9 cellular contexts compared by ENCODE assay signal in the genomic region with DNA sequence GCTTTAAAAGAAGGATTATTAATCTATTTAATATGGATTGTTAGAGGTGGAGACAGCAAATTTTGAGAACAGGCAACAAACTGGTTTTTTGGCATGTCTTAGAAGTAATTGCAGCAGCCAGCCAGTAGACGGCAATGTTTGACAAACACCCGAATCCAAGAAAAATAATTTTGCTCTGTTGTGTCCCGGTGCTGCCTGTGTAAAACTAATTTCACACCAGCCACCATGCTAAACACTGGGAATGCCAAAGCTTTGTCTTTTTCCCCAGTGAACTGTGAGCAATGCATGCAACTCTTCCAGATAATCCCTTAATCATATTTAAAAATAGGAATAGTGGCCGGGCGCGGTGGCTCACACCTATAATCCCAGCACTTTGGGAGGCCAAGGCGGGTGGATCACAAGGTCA. TPM values are rescaled to one million over a fixed set of nuclear protein-coding genes. Genes with fewer than 3 reads are reported as not detected.
A peak's percentile ranks its signal among the peaks of the same experiment; 100 is the strongest.
DNase-seq lines count a peak whose midpoint lies in the region; ATAC-seq and TF ChIP-seq lines count a peak whose summit lies in the region.
"Had no signal": no experiment of that assay in that cellular context is flagged by ENCODE, and none has a peak within 500 bp of the region (broad histone marks: within the 10 kb centered on the region; RNA-seq: fewer than 3 reads in every experiment).

No MANE protein-coding gene starts in this region.

- H3K36me3 Mint-ChIP-seq in natural killer cell (no peaks in the 10 kb centered on the region), WTC11 (no peaks in the 10 kb centered on the region)
- H3K36me3 Mint-ChIP-seq in natural killer cell treated with Interleukin-12 subunit alpha and Interleukin-12 subunit beta and Interleukin-15 and Interleukin-18, amount 100 ng/mL, for 72 hours, result no peaks in the 10 kb centered on the region
- H3K36me3 Mint-ChIP-seq: memory B cell had no signal

- CTCF ChIA-PET in WTC11 (lab: Charles Lee), result interaction anchor here (0.7 to 3.8 kb wide), 10 partner anchors 11 to 170 kb away, joined by 3 to 32 read pairs (median 4); no protein-coding TSS in a partner anchor

- DNase-seq in natural killer cell (no peak), LNCaP clone FGC (ENCODE audit: low read depth) (no peak), WTC11 (ENCODE audit: low spot score) (peak; percentile 53), hippocampal formation (lab: John Stamatoyannopoulos, UW) (peak; percentile 16 to 33)
- DNase-seq in natural killer cell treated with Interleukin-12 subunit alpha and Interleukin-12 subunit beta and Interleukin-15 and Interleukin-18, amount 100 ng/mL, for 72 hours (ENCODE audit: low spot score), result no peak
- DNase-seq in stimulated activated naive CD8-positive, alpha-beta T cell treated with anti-CD3 and anti-CD28 coated beads, Interleukin-15, amount 100 ng/mL, for 72 hours, result peak; percentile 9 to 11
- DNase-seq in activated CD4-positive, CD25-positive, alpha-beta regulatory T cell treated with anti-CD3 and anti-CD28 coated beads, Interleukin-2, amount 50 U/mL, for 72 hours, result no peak

- H3K27me3 Mint-ChIP-seq in natural killer cell (ENCODE audit: low read depth in 2 of 2), result no peaks in the 10 kb centered on the region
- peaks cover 0 to 2% of the 10 kb centered on the region in 2 donors for H3K27me3 Mint-ChIP-seq in natural killer cell treated with Interleukin-12 subunit alpha and Interleukin-12 subunit beta and Interleukin-15 and Interleukin-18, amount 100 ng/mL, for 72 hours
- H3K27me3 Mint-ChIP-seq in WTC11 (ENCODE audit: low read depth), result no peaks in the 10 kb centered on the region
- peaks cover 14% of the 10 kb centered on the region for H3K27me3 Mint-ChIP-seq in stimulated activated naive CD8-positive, alpha-beta T cell treated with anti-CD3 and anti-CD28 coated beads, Interleukin-15, amount 100 ng/mL, for 72 hours

- ATAC-seq in natural killer cell, result no peak
- no peak for ATAC-seq in natural killer cell treated with Interleukin-12 subunit alpha and Interleukin-12 subunit beta and Interleukin-15 and Interleukin-18, amount 100 ng/mL, for 72 hours
- ATAC-seq in GM21515 (IDR thresholded peaks at IDR 0.05; ENCODE audit: unreplicated experiment), result peak; percentile 78
- ATAC-seq in WTC11, result peak; percentile 74
- no peak for ATAC-seq in stimulated activated naive CD8-positive, alpha-beta T cell treated with anti-CD3 and anti-CD28 coated beads, Interleukin-15, amount 100 ng/mL, for 72 hours

- H3K4me3 Mint-ChIP-seq in natural killer cell, result no peak overlapping the region
- no peak overlapping the region for H3K4me3 Mint-ChIP-seq in natural killer cell treated with Interleukin-12 subunit alpha and Interleukin-12 subunit beta and Interleukin-15 and Interleukin-18, amount 100 ng/mL, for 72 hours
- no peak overlapping the region for H3K4me3 Mint-ChIP-seq in WTC11
- no peak overlapping the region for H3K4me3 Mint-ChIP-seq in stimulated activated naive CD8-positive, alpha-beta T cell treated with anti-CD3 and anti-CD28 coated beads, Interleukin-15, amount 100 ng/mL, for 72 hours
- H3K4me3 Mint-ChIP-seq: memory B cell had no signal

- POLR2A ChIA-PET in WTC11 (lab: Charles Lee), result no interaction called here

- H3K9me3 Mint-ChIP-seq in natural killer cell (no peaks in the 10 kb centered on the region), WTC11 (no peaks in the 10 kb centered on the region)
- H3K9me3 Mint-ChIP-seq in natural killer cell treated with Interleukin-12 subunit alpha and Interleukin-12 subunit beta and Interleukin-15 and Interleukin-18, amount 100 ng/mL, for 72 hours, result no peaks in the 10 kb centered on the region
- H3K9me3 Mint-ChIP-seq in stimulated activated naive CD8-positive, alpha-beta T cell treated with anti-CD3 and anti-CD28 coated beads, Interleukin-15, amount 100 ng/mL, for 72 hours, result no peaks in the 10 kb centered on the region
- H3K9me3 Mint-ChIP-seq: memory B cell had no signal

- intact Hi-C loops in natural killer cell (cut with micrococcal nuclease), result no loop called here

- H3K4me1 Mint-ChIP-seq in natural killer cell (no peaks in the 10 kb centered on the region), WTC11 (peaks cover 7% of the 10 kb centered on the region)
- no peaks in the 10 kb centered on the region for H3K4me1 Mint-ChIP-seq in natural killer cell treated with Interleukin-12 subunit alpha and Interleukin-12 subunit beta and Interleukin-15 and Interleukin-18, amount 100 ng/mL, for 72 hours (ENCODE audit: low read depth in 2 of 2)
- H3K4me1 Mint-ChIP-seq in stimulated activated naive CD8-positive, alpha-beta T cell treated with anti-CD3 and anti-CD28 coated beads, Interleukin-15, amount 100 ng/mL, for 72 hours, result no peaks in the 10 kb centered on the region
- H3K4me1 Mint-ChIP-seq: memory B cell had no signal

- H3K27ac Mint-ChIP-seq in natural killer cell (no peak overlapping the region), WTC11 (no peak overlapping the region)
- H3K27ac Mint-ChIP-seq in natural killer cell treated with Interleukin-12 subunit alpha and Interleukin-12 subunit beta and Interleukin-15 and Interleukin-18, amount 100 ng/mL, for 72 hours, result no peak overlapping the region
- no peak overlapping the region for H3K27ac Mint-ChIP-seq in stimulated activated naive CD8-positive, alpha-beta T cell treated with anti-CD3 and anti-CD28 coated beads, Interleukin-15, amount 100 ng/mL, for 72 hours
- H3K27ac Mint-ChIP-seq: memory B cell had no signal

- TF ChIP-seq CTCF in natural killer cell (IDR thresholded peaks at IDR 0.05) (peak; percentile 59), LNCaP clone FGC (IDR thresholded peaks at IDR 0.05; ENCODE audit: control insufficient read depth, extremely low read depth, insufficient read depth) (peak; percentile 88), WTC11 (IDR thresholded peaks at IDR 0.05) (peak; percentile 90)

- no peak overlapping the region for H3K4me3 ChIP-seq in LNCaP clone FGC (ENCODE audit: low read depth, low read length)

TF ChIP-seq in WTC11, 78 proteins besides CTCF, POLR2A, EP300 and RAD21 (continues in another document):
- TF ChIP-seq TEAD4 (CRISPR knock-in tag; IDR thresholded peaks at IDR 0.05) (no peak), ZNF263 (CRISPR knock-in tag; IDR thresholded peaks at IDR 0.05; ENCODE audit: low read depth) (no peak), CBFB (CRISPR knock-in tag; IDR thresholded peaks at IDR 0.05; ENCODE audit: low read depth) (no peak), FOXK1 (CRISPR knock-in tag; IDR thresholded peaks at IDR 0.05) (no peak), ZNF423 (CRISPR knock-in tag; IDR thresholded peaks at IDR 0.05) (no peak), PRRX2 (CRISPR knock-in tag; IDR thresholded peaks at IDR 0.05) (no peak), ZBTB21 (CRISPR knock-in tag; IDR thresholded peaks at IDR 0.05; ENCODE audit: borderline replicate concordance) (no peak), JAZF1 (CRISPR knock-in tag; IDR thresholded peaks at IDR 0.05) (no peak), ZNF396 (CRISPR knock-in tag; IDR thresholded peaks at IDR 0.05; ENCODE audit: borderline replicate concordance) (no peak)
- TF ChIP-seq, protein P1, sequence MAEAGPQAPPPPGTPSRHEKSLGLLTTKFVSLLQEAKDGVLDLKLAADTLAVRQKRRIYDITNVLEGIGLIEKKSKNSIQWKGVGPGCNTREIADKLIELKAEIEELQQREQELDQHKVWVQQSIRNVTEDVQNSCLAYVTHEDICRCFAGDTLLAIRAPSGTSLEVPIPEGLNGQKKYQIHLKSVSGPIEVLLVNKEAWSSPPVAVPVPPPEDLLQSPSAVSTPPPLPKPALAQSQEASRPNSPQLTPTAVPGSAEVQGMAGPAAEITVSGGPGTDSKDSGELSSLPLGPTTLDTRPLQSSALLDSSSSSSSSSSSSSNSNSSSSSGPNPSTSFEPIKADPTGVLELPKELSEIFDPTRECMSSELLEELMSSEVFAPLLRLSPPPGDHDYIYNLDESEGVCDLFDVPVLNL (CRISPR knock-in tag; IDR thresholded peaks at IDR 0.05; ENCODE audit: borderline replicate concordance, low read depth), result no peak
- TF ChIP-seq, protein P2, sequence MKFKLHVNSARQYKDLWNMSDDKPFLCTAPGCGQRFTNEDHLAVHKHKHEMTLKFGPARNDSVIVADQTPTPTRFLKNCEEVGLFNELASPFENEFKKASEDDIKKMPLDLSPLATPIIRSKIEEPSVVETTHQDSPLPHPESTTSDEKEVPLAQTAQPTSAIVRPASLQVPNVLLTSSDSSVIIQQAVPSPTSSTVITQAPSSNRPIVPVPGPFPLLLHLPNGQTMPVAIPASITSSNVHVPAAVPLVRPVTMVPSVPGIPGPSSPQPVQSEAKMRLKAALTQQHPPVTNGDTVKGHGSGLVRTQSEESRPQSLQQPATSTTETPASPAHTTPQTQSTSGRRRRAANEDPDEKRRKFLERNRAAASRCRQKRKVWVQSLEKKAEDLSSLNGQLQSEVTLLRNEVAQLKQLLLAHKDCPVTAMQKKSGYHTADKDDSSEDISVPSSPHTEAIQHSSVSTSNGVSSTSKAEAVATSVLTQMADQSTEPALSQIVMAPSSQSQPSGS (CRISPR knock-in tag; IDR thresholded peaks at IDR 0.05; ENCODE audit: borderline replicate concordance, low read depth), result no peak

RNA-seq across cellular contexts. Expression of gene SMIM31, which starts 25.9 kb away (rescaled TPM):
- total RNA-seq in natural killer cell, result not detected
- not detected for total RNA-seq in natural killer cell treated with Interleukin-12 subunit alpha and Interleukin-12 subunit beta and Interleukin-15 and Interleukin-18, amount 100 ng/mL, for 72 hours
- not detected in 3 replicates for total RNA-seq in WTC11 (2021)

Comparison
In these comparisons a context has a peak if more than half of its experiments do, and no peak if none do; other contexts are left out.
1. ATAC-seq: peak in GM21515 (single experiment) and WTC11 (single experiment); none in natural killer cell (0 of 3), natural killer cell treated with Interleukin-12 subunit alpha and Interleukin-12 subunit beta and Interleukin-15 and Interleukin-18, amount 100 ng/mL, for 72 hours (0 of 2) and stimulated activated naive CD8-positive, alpha-beta T cell treated with anti-CD3 and anti-CD28 coated beads, Interleukin-15, amount 100 ng/mL, for 72 hours (single experiment).
2. DNase-seq: peak in WTC11 (single experiment), hippocampal formation (2 of 2) and stimulated activated naive CD8-positive, alpha-beta T cell treated with anti-CD3 and anti-CD28 coated beads, Interleukin-15, amount 100 ng/mL, for 72 hours (2 of 2); none in natural killer cell (single experiment), natural killer cell treated with Interleukin-12 subunit alpha and Interleukin-12 subunit beta and Interleukin-15 and Interleukin-18, amount 100 ng/mL, for 72 hours (single experiment), LNCaP clone FGC (single experiment) and activated CD4-positive, CD25-positive, alpha-beta regulatory T cell treated with anti-CD3 and anti-CD28 coated beads, Interleukin-2, amount 50 U/mL, for 72 hours (single experiment).
3. Peak in every context shown above with its lines, with median percentiles within 50 percentile points of each other: CTCF ChIP-seq.